22 cellular contexts compared by ENCODE assay signal in the genomic region with DNA sequence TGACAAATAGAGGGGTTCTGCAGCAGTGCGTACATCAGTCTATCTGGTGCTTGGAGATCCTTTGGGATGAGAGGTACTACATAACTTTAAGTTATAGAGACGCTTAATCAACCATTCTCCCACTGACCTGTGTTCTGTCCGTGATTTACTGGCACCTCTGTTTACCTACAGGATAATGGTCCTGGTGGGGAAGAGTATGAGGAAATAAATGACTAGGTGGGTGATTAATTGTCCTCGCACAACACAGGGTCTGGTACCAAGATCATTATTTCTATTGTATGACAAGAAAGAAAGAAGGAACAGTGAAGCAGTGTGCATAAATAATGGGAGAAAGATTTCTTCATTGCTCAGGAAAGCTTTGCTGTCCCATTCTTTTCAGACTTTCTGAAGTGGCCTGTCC. TPM values are rescaled to one million over a fixed set of nuclear protein-coding genes. Genes with fewer than 3 reads are reported as not detected.
"Had no signal": no experiment of that assay in that cellular context is flagged by ENCODE, and none has a peak within 500 bp of the region (broad histone marks: within the 10 kb centered on the region; RNA-seq: fewer than 3 reads in every experiment).

No MANE protein-coding gene starts in this region.

- H3K36me3 Mint-ChIP-seq: IgD-negative memory B cell had no signal

- H3K4me1 Mint-ChIP-seq: IgD-negative memory B cell had no signal

- H3K4me3 ChIP-seq: K562, SJCRH30 had no signal

- ATAC-seq: HepG2, K562, Panc1, PC-3, SK-N-SH treated with all-trans-retinoic acid at 6 μM for 48 hours had no signal

- H3K36me3 ChIP-seq: SJCRH30 had no signal

- H3K27me3 ChIP-seq: SJCRH30 had no signal

- H3K4me3 Mint-ChIP-seq: IgD-negative memory B cell had no signal

- H3K9me3 Mint-ChIP-seq: IgD-negative memory B cell had no signal

- H3K4me1 ChIP-seq: SJCRH30 had no signal

- H3K27ac ChIP-seq: RWPE1, SJCRH30 had no signal

- H3K27ac Mint-ChIP-seq: IgD-negative memory B cell had no signal

- H3K9me3 ChIP-seq: SJCRH30 had no signal

- DNase-seq: MV-4-11, NCI-H1048, NCI-H1105, NCI-H1436 treated with DMSO at 0.1 percent for 48 hours, NCI-H1694, NCI-H187 treated with DMSO at 0.1 percent for 48 hours, NCI-H2029 treated with DMSO at 0.1 percent for 48 hours, NCI-H2227 treated with DMSO at 0.1 percent for 48 hours, NCI-H524, NCI-H526 treated with DMSO at 0.1 percent for 48 hours, NCI-H774, PC-3, SHP77 treated with DMSO at 0.1 percent for 48 hours, SJCRH30 had no signal

RNA-seq across cellular contexts. Expression of gene FJX1, which starts 32.8 kb away (rescaled TPM):
- polyA plus RNA-seq: IgD-negative memory B cell had no signal

RNA-seq across cellular contexts. Expression of gene PAMR1, which starts 60.0 kb away (rescaled TPM):
- total RNA-seq: HepG2, HT1080, K562, NCI-H460, PC-3 had no signal
- polyA plus RNA-seq: HepG2, IgD-negative memory B cell, K562 had no signal
